In the genomic region with DNA sequence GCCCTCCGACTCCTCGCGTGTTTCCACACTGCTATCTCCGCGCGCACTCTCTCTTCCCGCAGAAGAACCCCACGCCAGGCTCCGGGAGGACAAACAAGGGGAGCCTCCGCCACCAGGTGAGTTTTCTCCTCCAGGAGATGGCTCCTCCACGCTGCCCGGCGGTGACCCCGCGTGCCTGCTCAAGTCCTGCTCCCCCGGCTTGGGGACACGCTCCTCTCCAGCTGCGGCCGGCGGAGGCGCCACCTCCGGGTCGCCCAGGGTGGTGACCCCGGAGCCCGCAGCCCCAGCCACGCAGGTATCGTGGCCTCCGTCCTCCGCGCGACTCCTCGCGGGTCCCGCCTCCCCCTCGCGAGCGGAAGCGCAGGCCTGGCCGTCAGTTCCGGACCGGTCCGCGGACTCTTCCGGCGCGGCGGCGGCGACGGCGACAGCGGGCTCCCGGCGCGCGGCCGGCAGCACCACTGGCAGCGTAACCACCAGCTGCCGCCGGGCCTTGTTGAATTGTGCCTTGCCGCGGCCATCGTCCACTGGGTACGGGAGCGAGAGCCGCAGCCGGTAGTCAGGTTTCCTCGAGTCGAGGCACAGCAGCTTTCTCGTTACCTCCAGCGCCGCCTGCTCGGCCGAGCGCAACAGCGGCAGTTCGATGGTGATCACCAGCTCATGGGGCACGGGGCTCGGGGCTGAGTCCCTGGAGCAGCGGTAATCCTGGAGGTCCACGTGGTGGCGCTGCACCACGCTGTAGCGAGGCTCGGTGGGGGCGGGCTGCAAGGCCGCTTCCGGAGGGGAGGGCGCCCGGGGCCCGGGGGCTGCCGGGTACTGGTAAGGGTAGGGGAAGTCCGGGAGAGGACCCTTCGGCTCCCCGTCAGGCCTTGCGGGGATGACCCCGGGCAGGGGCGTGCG, we compare ENCODE assay signal across 8 cellular contexts. TPM values are rescaled to one million over a fixed set of nuclear protein-coding genes. Genes with fewer than 3 reads are reported as not detected.
DNase-seq lines count a peak whose midpoint lies in the region; ATAC-seq and TF ChIP-seq lines count a peak whose summit lies in the region.

No MANE protein-coding gene starts in this region.

- TF ChIP-seq EP300 in ovary (IDR thresholded peaks at IDR 0.05), result no peak

- peak overlapping the region; percentile 90 for H3K9ac ChIP-seq in SK-N-MC (ENCODE audit: insufficient read length)

- H3K4me1 ChIP-seq in ovary (ENCODE audit: insufficient read depth), result peaks cover 1% of the 10 kb centered on the region
- peaks cover 6 to 24% of the 10 kb centered on the region in 2 donors for H3K4me1 ChIP-seq in thyroid gland

- peak; percentile 79 for TF ChIP-seq CTCF in GM12864 (IDR thresholded peaks at IDR 0.05; ENCODE audit: low read depth, low read length, missing control alignments)
- TF ChIP-seq CTCF in ovary (IDR thresholded peaks at IDR 0.05), result peak; percentile 29 to 84 (median 78)
- TF ChIP-seq CTCF in thyroid gland (IDR thresholded peaks at IDR 0.05), result peak; percentile 32 to 93 (median 74)

- H3K27me3 ChIP-seq in ovary (no peaks in the 10 kb centered on the region), thyroid gland (no peaks in the 10 kb centered on the region)

- TF ChIP-seq POLR2A in ovary (IDR thresholded peaks at IDR 0.05) (peak; percentile 75), thyroid gland (IDR thresholded peaks at IDR 0.05) (peak; percentile 76 to 91)

- H3K36me3 Mint-ChIP-seq in activated naive CD4-positive, alpha-beta T cell treated with anti-CD3 and anti-CD28 coated beads, Interleukin-2, amount 50 U/mL, for 72 hours, result peaks cover 28 to 37% of the 10 kb centered on the region in 2 donors

- no peaks in the 10 kb centered on the region for H3K9me3 ChIP-seq in SK-N-MC (ENCODE audit: low read depth, low read length)
- no peaks in the 10 kb centered on the region for H3K9me3 ChIP-seq in ovary
- H3K9me3 ChIP-seq in thyroid gland, result no peaks in the 10 kb centered on the region

- intact Hi-C loops in head of caudate nucleus (cut with DNase I) (loop anchor here (5.0 to 10.0 kb wide), 2 partner anchors 133 to 221 kb away; partner anchors contain the start of genes KLHDC2 and NEMF), ovary (cut with DNase I) (loop anchor here (1.0 to 10.0 kb wide), 5 partner anchors 59 to 221 kb away; partner anchors contain the start of genes KLHDC1 (in 1 of the 4), KLHDC2 (in 1 of the 4) and NEMF (in 1 of the 4)), thyroid gland (cut with DNase I) (loop anchor here (10.0 kb wide), 2 partner anchors 51 to 201 kb away; partner anchors contain the start of gene POLE2)

- peak overlapping the region; percentile 87 for H3K27ac ChIP-seq in SK-N-MC
- peak overlapping the region; percentile 83 to 92 for H3K27ac ChIP-seq in ovary
- H3K27ac ChIP-seq in thyroid gland, result peak overlapping the region; percentile 66 to 98 (median 97)

- ATAC-seq in HG02610 (IDR thresholded peaks at IDR 0.05; ENCODE audit: unreplicated experiment), result peak; percentile 84
- peak; percentile 81 to 86 for ATAC-seq in activated naive CD4-positive, alpha-beta T cell treated with anti-CD3 and anti-CD28 coated beads, Interleukin-2, amount 50 U/mL, for 72 hours

- H3K4me3 ChIP-seq in GM12864 (ENCODE audit: low read depth, low read length) (peak overlapping the region; percentile 94), SK-N-MC (peak overlapping the region; percentile 83), ovary (peak overlapping the region; percentile 90), thyroid gland (replicated peaks in 1 of 3) (peak overlapping the region; percentile 44 to 75 (median 72))

- no peaks in the 10 kb centered on the region for H3K36me3 ChIP-seq in SK-N-MC (ENCODE audit: insufficient read depth, low read length)
- no peaks in the 10 kb centered on the region for H3K36me3 ChIP-seq in ovary
- no peaks in the 10 kb centered on the region for H3K36me3 ChIP-seq in thyroid gland

- WGBS in ovary, 3 donors, result 0 to 1% (median 0%) methylated on average over 32 to 99 of the region's 99 CpGs
- WGBS in thyroid gland, 2 donors, result 0 to 1% methylated on average over 6 to 39 of the region's 99 CpGs

- H3K9me3 Mint-ChIP-seq in activated naive CD4-positive, alpha-beta T cell treated with anti-CD3 and anti-CD28 coated beads, Interleukin-2, amount 50 U/mL, for 72 hours, result no peaks in the 10 kb centered on the region

- peak overlapping the region; percentile 93 to 99 for H3K27ac Mint-ChIP-seq in activated naive CD4-positive, alpha-beta T cell treated with anti-CD3 and anti-CD28 coated beads, Interleukin-2, amount 50 U/mL, for 72 hours

- DNase-seq in GM12864 (ENCODE audit: low read depth) (peak; percentile 84), NCI-H1048 (lab: John Stamatoyannopoulos, UW) (peak; percentile 86), SK-N-MC (ENCODE audit: low read depth, low spot score) (peak; percentile 75), head of caudate nucleus (peak; percentile 84 to 98 (median 95)), ovary (peak; percentile 91 to 94 (median 92)), thyroid gland (peak; percentile 94 to 95)
- peak; percentile 92 to 93 for DNase-seq in activated naive CD4-positive, alpha-beta T cell treated with anti-CD3 and anti-CD28 coated beads, Interleukin-2, amount 50 U/mL, for 72 hours (ENCODE audit: low spot score in 2 of 2)

RNA-seq across cellular contexts. Expression of gene DNAAF2, which starts 1.1 kb away (rescaled TPM):
- total RNA-seq in activated naive CD4-positive, alpha-beta T cell treated with anti-CD3 and anti-CD28 coated beads, Interleukin-2, amount 50 U/mL, for 72 hours, result 1 to 10 TPM; 7.2 to 8.0 TPM
- total RNA-seq in ovary, result 10 to 100 TPM in 2 of 7 donors, 1 to 10 TPM in 5; 5.5 to 19.3 (median 6.8) TPM
- 1 to 10 TPM; 3.3 to 5.5 TPM for polyA plus RNA-seq in ovary
- total RNA-seq in thyroid gland, result 10 to 100 TPM in 2 of 4 donors, 1 to 10 TPM in 2; 5.6 to 15.3 (median 11.5) TPM

RNA-seq across cellular contexts. Expression of gene MGAT2, which starts 13.3 kb away (rescaled TPM):
- 10 to 100 TPM; 30.6 to 37.2 TPM for total RNA-seq in activated naive CD4-positive, alpha-beta T cell treated with anti-CD3 and anti-CD28 coated beads, Interleukin-2, amount 50 U/mL, for 72 hours
- total RNA-seq in ovary, result 10 to 100 TPM; 23.0 to 45.1 (median 28.1) TPM
- 10 to 100 TPM; 15.9 to 21.4 TPM for polyA plus RNA-seq in ovary
- 10 to 100 TPM; 23.8 to 26.7 (median 25.6) TPM for total RNA-seq in thyroid gland

RNA-seq across cellular contexts. Expression of gene RPL36AL, which starts 13.5 kb away (rescaled TPM):
- total RNA-seq in activated naive CD4-positive, alpha-beta T cell treated with anti-CD3 and anti-CD28 coated beads, Interleukin-2, amount 50 U/mL, for 72 hours, result 100 to 1,000 TPM; 206 to 219 TPM
- total RNA-seq in ovary (100 to 1,000 TPM; 196 to 516 (median 284) TPM), thyroid gland (100 to 1,000 TPM; 119 to 348 (median 175) TPM)
- polyA plus RNA-seq in ovary, result 100 to 1,000 TPM; 657 to 712 TPM

RNA-seq across cellular contexts. Expression of gene LRR1, which starts 35.2 kb away (rescaled TPM):
- 10 to 100 TPM; 23.3 to 47.4 TPM for total RNA-seq in activated naive CD4-positive, alpha-beta T cell treated with anti-CD3 and anti-CD28 coated beads, Interleukin-2, amount 50 U/mL, for 72 hours
- total RNA-seq in ovary (1 to 10 TPM; 4.1 to 8.0 (median 6.5) TPM), thyroid gland (1 to 10 TPM; 5.2 to 8.9 (median 6.9) TPM)
- 1 to 10 TPM; 4.3 to 4.8 TPM for polyA plus RNA-seq in ovary

RNA-seq across cellular contexts. Expression of gene RPS29, which starts 47.7 kb away (rescaled TPM):
- total RNA-seq in activated naive CD4-positive, alpha-beta T cell treated with anti-CD3 and anti-CD28 coated beads, Interleukin-2, amount 50 U/mL, for 72 hours, result 1,000 to 10,000 TPM; 2,240 to 2,407 TPM
- total RNA-seq in ovary (over 10,000 TPM in 2 of 7 donors, 1,000 to 10,000 TPM in 5; 1,810 to 35,664 (median 2,389) TPM), thyroid gland (1,000 to 10,000 TPM; 1,423 to 9,553 (median 5,247) TPM)
- polyA plus RNA-seq in ovary, result 1,000 to 10,000 TPM; 2,089 to 4,585 TPM

Comparison
In these comparisons a context has a peak if more than half of its experiments do, and no peak if none do; other contexts are left out.
1. Peak in every context shown above with its lines: DNase-seq, ATAC-seq, H3K4me3 ChIP-seq and H3K27ac ChIP-seq.